8 cellular contexts compared by ENCODE assay signal in the genomic region with DNA sequence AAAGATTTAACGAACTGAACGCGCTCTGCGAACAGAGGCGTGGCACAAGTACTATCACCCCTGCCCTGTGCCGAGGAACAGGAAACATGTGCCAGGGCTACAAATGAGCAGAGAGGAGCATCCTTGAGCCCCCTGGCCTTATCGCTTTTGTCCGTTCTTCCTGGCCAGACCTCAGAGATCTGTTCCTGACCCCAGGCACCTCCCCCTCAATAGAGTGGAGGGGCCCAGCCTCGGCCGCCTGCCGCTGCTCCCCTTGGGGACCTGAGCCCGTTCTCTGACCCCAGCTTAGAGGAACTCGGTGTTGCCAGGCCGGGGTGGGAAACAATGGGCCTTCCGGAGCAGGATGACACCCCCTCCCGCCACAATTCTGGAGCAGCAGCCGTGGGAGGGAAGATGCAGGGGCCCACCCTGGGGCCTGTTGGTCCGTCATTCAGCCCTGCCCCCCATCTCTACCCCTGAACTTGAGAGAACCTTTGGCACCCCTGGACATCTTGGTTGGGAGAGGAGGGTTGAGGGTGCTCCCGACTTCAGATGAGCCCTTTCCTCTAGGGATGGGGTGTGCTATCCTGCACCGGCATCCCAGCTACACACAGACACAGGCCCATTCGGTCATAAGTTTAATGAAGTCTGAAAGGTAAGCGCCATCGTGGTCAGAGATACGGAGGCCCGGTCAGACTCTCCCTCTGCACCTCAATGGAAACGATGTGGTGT. TPM values are rescaled to one million over a fixed set of nuclear protein-coding genes. Genes with fewer than 3 reads are reported as not detected.
DNase-seq lines count a peak whose midpoint lies in the region; ATAC-seq and TF ChIP-seq lines count a peak whose summit lies in the region.

No MANE protein-coding gene starts in this region.

- TF ChIP-seq CTCF in endothelial cell (IDR thresholded peaks at IDR 0.05; ENCODE audit: unreplicated experiment), result no peak
- no peak for TF ChIP-seq CTCF in nephron progenitor cell (IDR thresholded peaks at IDR 0.05)

- H3K4me1 Mint-ChIP-seq in endothelial cell (ENCODE audit: unreplicated experiment) (peaks cover 35% of the 10 kb centered on the region), nephron progenitor cell (peaks cover 17% of the 10 kb centered on the region)

- H3K9me3 Mint-ChIP-seq in endothelial cell (ENCODE audit: unreplicated experiment) (no peaks in the 10 kb centered on the region), nephron progenitor cell (no peaks in the 10 kb centered on the region)

- DNase-seq in Right ventricle myocardium superior, result peak; percentile 85
- DNase-seq in Right ventricle myocardium inferior (ENCODE audit: missing footprints), result no peak
- peak; percentile 56 for DNase-seq in SK-N-DZ (ENCODE audit: low spot score)
- peak; percentile 68 for DNase-seq in endothelial cell (ENCODE audit: low spot score)
- peak; percentile 41 for DNase-seq in nephron progenitor cell
- no peak for DNase-seq in NCI-H2081 treated with DMSO at 0.1 percent for 48 hours (lab: John Stamatoyannopoulos, UW)

- peaks cover 16% of the 10 kb centered on the region for H3K27me3 Mint-ChIP-seq in endothelial cell (ENCODE audit: unreplicated experiment)
- H3K27me3 Mint-ChIP-seq in nephron progenitor cell (ENCODE audit: low read depth, poor library complexity), result peaks cover 16% of the 10 kb centered on the region

- H3K27ac Mint-ChIP-seq in endothelial cell (ENCODE audit: unreplicated experiment) (no peak overlapping the region), nephron progenitor cell (no peak overlapping the region)

- no peak overlapping the region for H3K4me3 Mint-ChIP-seq in endothelial cell (ENCODE audit: unreplicated experiment)
- H3K4me3 Mint-ChIP-seq in nephron progenitor cell, result no peak overlapping the region

- peaks cover 27% of the 10 kb centered on the region for H3K36me3 Mint-ChIP-seq in endothelial cell (ENCODE audit: low read depth, unreplicated experiment)
- H3K36me3 Mint-ChIP-seq in nephron progenitor cell (ENCODE audit: low read depth), result peaks cover 28% of the 10 kb centered on the region

- intact Hi-C loops in Right ventricle myocardium superior (cut with DNase I), result loop anchor here (2.0 to 5.0 kb wide), 2 partner anchors 21 to 34 kb away; partner anchors contain the start of gene KDM6B
- intact Hi-C loops in Right ventricle myocardium inferior (cut with DNase I), result loop anchor here (2.0 to 10.0 kb wide), 5 partner anchors 13 to 614 kb away; partner anchors contain the start of genes CD68, CNTROB, GABARAP and PER1

- ATAC-seq in Right ventricle myocardium superior (ENCODE audit: poor library complexity), result no peak
- no peak for ATAC-seq in Right ventricle myocardium inferior
- no peak for ATAC-seq in GM21737 (IDR thresholded peaks at IDR 0.05; ENCODE audit: unreplicated experiment)
- no peak for ATAC-seq in HG03025 (IDR thresholded peaks at IDR 0.05; ENCODE audit: low FRiP score, unreplicated experiment)

RNA-seq across cellular contexts. Expression of gene NAA38, which starts 1.1 kb away (rescaled TPM):
- total RNA-seq in Right ventricle myocardium superior (101 TPM), Right ventricle myocardium inferior (105 TPM), endothelial cell (ENCODE audit: unreplicated experiment) (97.9 TPM)
- 80.9 and 97.9 TPM in 2 replicates for polyA plus RNA-seq in SK-N-DZ (2014; cell fraction: cytosol; rRNA removed)
- 68.3 and 123 TPM in 2 replicates for polyA plus RNA-seq in SK-N-DZ (2014; cell fraction: nucleus; rRNA removed)

RNA-seq across cellular contexts. Expression of gene TMEM88, which starts 1.4 kb away (rescaled TPM):
- total RNA-seq in Right ventricle myocardium superior, result 32.4 TPM
- total RNA-seq in Right ventricle myocardium inferior, result 35.4 TPM
- polyA plus RNA-seq in SK-N-DZ (2014; cell fraction: cytosol; rRNA removed), result 0.62 and 2.0 TPM in 2 replicates
- polyA plus RNA-seq in SK-N-DZ (2014; cell fraction: nucleus; rRNA removed), result 3.2 and 4.5 TPM in 2 replicates
- total RNA-seq in endothelial cell (ENCODE audit: unreplicated experiment), result 13.6 TPM

RNA-seq across cellular contexts. Expression of gene CYB5D1, which starts 1.6 kb away (rescaled TPM):
- 24.2 TPM for total RNA-seq in Right ventricle myocardium superior
- 21.7 TPM for total RNA-seq in Right ventricle myocardium inferior
- 7.8 and 9.6 TPM in 2 replicates for polyA plus RNA-seq in SK-N-DZ (2014; cell fraction: cytosol; rRNA removed)
- polyA plus RNA-seq in SK-N-DZ (2014; cell fraction: nucleus; rRNA removed), result 7.2 and 7.6 TPM in 2 replicates
- total RNA-seq in endothelial cell (ENCODE audit: unreplicated experiment), result 6.4 TPM

RNA-seq across cellular contexts. Expression of gene KDM6B, which starts 22.2 kb away (rescaled TPM):
- total RNA-seq in Right ventricle myocardium superior (27.9 TPM), Right ventricle myocardium inferior (25.0 TPM), endothelial cell (ENCODE audit: unreplicated experiment) (47.4 TPM)
- polyA plus RNA-seq in SK-N-DZ (2014; cell fraction: cytosol; rRNA removed), result 2.9 and 3.0 TPM in 2 replicates
- 2.8 and 15.8 TPM in 2 replicates for polyA plus RNA-seq in SK-N-DZ (2014; cell fraction: nucleus; rRNA removed)

RNA-seq across cellular contexts. Expression of gene CHD3, which starts 32.4 kb away (rescaled TPM):
- 13.7 TPM for total RNA-seq in Right ventricle myocardium superior
- 18.0 TPM for total RNA-seq in Right ventricle myocardium inferior
- 53.5 and 55.5 TPM in 2 replicates for polyA plus RNA-seq in SK-N-DZ (2014; cell fraction: cytosol; rRNA removed)
- polyA plus RNA-seq in SK-N-DZ (2014; cell fraction: nucleus; rRNA removed), result 91.9 and 124 TPM in 2 replicates
- 133 TPM for total RNA-seq in endothelial cell (ENCODE audit: unreplicated experiment)

Comparison
In these comparisons a context has a peak if more than half of its experiments do, and no peak if none do; other contexts are left out.
1. DNase-seq: peak in Right ventricle myocardium superior (single experiment), SK-N-DZ (single experiment), endothelial cell (single experiment) and nephron progenitor cell (single experiment); none in Right ventricle myocardium inferior (single experiment) and NCI-H2081 treated with DMSO at 0.1 percent for 48 hours (single experiment).